25 cellular contexts compared by ENCODE assay signal in genomic region chr13:51737609-51738008, GRCh38.
DNase-seq lines count a peak whose midpoint lies in the region; ATAC-seq and TF ChIP-seq lines count a peak whose summit lies in the region.
"Had no signal": no experiment of that assay in that cellular context is flagged by ENCODE, and none has a peak within 500 bp of the region (broad histone marks: within the 10 kb centered on the region; RNA-seq: fewer than 3 reads in every experiment).

No MANE protein-coding gene starts in this region.

- no peak overlapping the region for H3K4me3 Mint-ChIP-seq in activated naive CD4-positive, alpha-beta T cell treated with anti-CD3 and anti-CD28 coated beads for 36 hours
- no peak overlapping the region for H3K4me3 Mint-ChIP-seq in activated CD8-positive, alpha-beta T cell treated with anti-CD3 and anti-CD28 coated beads for 36 hours
- H3K4me3 Mint-ChIP-seq: nephron, T-helper 17 cell had no signal

- H3K79me2 ChIP-seq in Karpas-422 (ENCODE audit: low read length): no peaks in the 10 kb centered on the region

- no peaks in the 10 kb centered on the region for H4K20me1 ChIP-seq in Karpas-422 (ENCODE audit: insufficient read depth, low read depth, low read length)
- H4K20me1 ChIP-seq: BLaER1 treated with 17β-estradiol and CSF1 and Interleukin-3, amounts not matched to agents 10 nM and 100 nM had no signal

- H3K4me2 ChIP-seq in Karpas-422 (ENCODE audit: low read depth, low read length, poor library complexity, severe bottlenecking): no peak overlapping the region
- H3K4me2 ChIP-seq: BLaER1 treated with 17β-estradiol and CSF1 and Interleukin-3, amounts not matched to agents 10 nM and 100 nM had no signal

- peaks cover 10 to 11% of the 10 kb centered on the region in 2 donors for H3K36me3 Mint-ChIP-seq in activated naive CD4-positive, alpha-beta T cell treated with anti-CD3 and anti-CD28 coated beads, Interleukin-2, amount 50 U/mL, for 72 hours
- H3K36me3 Mint-ChIP-seq in activated naive CD4-positive, alpha-beta T cell treated with anti-CD3 and anti-CD28 coated beads for 36 hours (ENCODE audit: low read depth): peaks cover 8% of the 10 kb centered on the region
- H3K36me3 Mint-ChIP-seq in activated CD8-positive, alpha-beta T cell treated with anti-CD3 and anti-CD28 coated beads for 36 hours (ENCODE audit: low read depth): peaks cover 24% of the 10 kb centered on the region

- peaks cover 10% of the 10 kb centered on the region for H3K4me1 Mint-ChIP-seq in activated naive CD4-positive, alpha-beta T cell treated with anti-CD3 and anti-CD28 coated beads for 36 hours (ENCODE audit: low read depth)
- H3K4me1 Mint-ChIP-seq in activated CD8-positive, alpha-beta T cell treated with anti-CD3 and anti-CD28 coated beads for 36 hours (ENCODE audit: low read depth): peaks cover 28% of the 10 kb centered on the region

- 94% methylated on average over 3 of the region's 3 CpGs for WGBS in esophagus muscularis mucosa

- H3K4me1 ChIP-seq in esophagus muscularis mucosa (peaks cover 0 to 24% (median 13%) of the 10 kb centered on the region in 4 donors), Karpas-422 (ENCODE audit: low read length) (no peaks in the 10 kb centered on the region)
- H3K4me1 ChIP-seq: breast epithelium, lower lobe of right lung had no signal

- H3K9me3 ChIP-seq in esophagus muscularis mucosa (no peaks in the 10 kb centered on the region), Karpas-422 (ENCODE audit: low read length) (no peaks in the 10 kb centered on the region)
- H3K9me3 ChIP-seq: BLaER1 treated with 17β-estradiol and CSF1 and Interleukin-3, amounts not matched to agents 10 nM and 100 nM; breast epithelium; heart right ventricle; lower lobe of right lung; SJSA1 had no signal

- peaks cover 0 to 32% (median 6%) of the 10 kb centered on the region in 4 donors for H3K36me3 ChIP-seq in esophagus muscularis mucosa
- H3K36me3 ChIP-seq in Karpas-422 (ENCODE audit: insufficient read depth, low read length): no peaks in the 10 kb centered on the region
- H3K36me3 ChIP-seq: breast epithelium had no signal

- H3K4me3 ChIP-seq in esophagus muscularis mucosa: no peak overlapping the region
- H3K4me3 ChIP-seq in Karpas-422 (ENCODE audit: low read length): no peak overlapping the region
- H3K4me3 ChIP-seq in dorsolateral prefrontal cortex: no peak overlapping the region
- H3K4me3 ChIP-seq: BLaER1 treated with 17β-estradiol and CSF1 and Interleukin-3, amounts not matched to agents 10 nM and 100 nM; breast epithelium; heart right ventricle; lower lobe of right lung; SJSA1 had no signal

- POLR2A ChIA-PET in activated CD8-positive, alpha-beta T cell treated with anti-CD3 and anti-CD28 coated beads for 36 hours (lab: Charles Lee): no interaction called here

- no peak overlapping the region for H3K27ac Mint-ChIP-seq in activated naive CD4-positive, alpha-beta T cell treated with anti-CD3 and anti-CD28 coated beads, Interleukin-2, amount 50 U/mL, for 72 hours
- H3K27ac Mint-ChIP-seq in activated naive CD4-positive, alpha-beta T cell treated with anti-CD3 and anti-CD28 coated beads for 36 hours: no peak overlapping the region
- peak overlapping the region; percentile 70 for H3K27ac Mint-ChIP-seq in activated CD8-positive, alpha-beta T cell treated with anti-CD3 and anti-CD28 coated beads for 36 hours
- H3K27ac Mint-ChIP-seq: nephron, T-helper 17 cell had no signal

- no peak for TF ChIP-seq POLR2A in esophagus muscularis mucosa (IDR thresholded peaks at IDR 0.05; ENCODE audit: low read depth)

- peak; percentile 34 to 49 for ATAC-seq in activated naive CD4-positive, alpha-beta T cell treated with anti-CD3 and anti-CD28 coated beads, Interleukin-2, amount 50 U/mL, for 72 hours
- ATAC-seq in activated CD8-positive, alpha-beta T cell treated with anti-CD3 and anti-CD28 coated beads for 36 hours: peak; percentile 34
- ATAC-seq: HCT116, heart right ventricle, lower lobe of right lung, T-helper 17 cell had no signal

- intact Hi-C loops in activated naive CD4-positive, alpha-beta T cell treated with anti-CD3 and anti-CD28 coated beads for 36 hours (cut with micrococcal nuclease): no loop called here
- intact Hi-C loops in activated CD8-positive, alpha-beta T cell treated with anti-CD3 and anti-CD28 coated beads for 36 hours (cut with micrococcal nuclease): loop anchor here (10.0 kb wide), 1 partner anchor 123 kb away; no protein-coding TSS in a partner anchor
- intact Hi-C loops in esophagus muscularis mucosa (cut with DNase I) (no loop called here), dorsolateral prefrontal cortex (cut with DNase I) (no loop called here)

- TF ChIP-seq EP300 in esophagus muscularis mucosa (IDR thresholded peaks at IDR 0.05): no peak

- no peaks in the 10 kb centered on the region for H3K9me2 ChIP-seq in Karpas-422 (replicated peaks; ENCODE audit: insufficient read depth, low read length)

- H3K27ac ChIP-seq in esophagus muscularis mucosa (replicated peaks in 1 of 4): no peak overlapping the region
- no peak overlapping the region for H3K27ac ChIP-seq in Karpas-422 (ENCODE audit: low read length)
- H3K27ac ChIP-seq in dorsolateral prefrontal cortex: no peak overlapping the region
- H3K27ac ChIP-seq: BLaER1 treated with 17β-estradiol and CSF1 and Interleukin-3, amounts not matched to agents 10 nM and 100 nM; breast epithelium; heart right ventricle; lower lobe of right lung; SJSA1 had no signal

- no peaks in the 10 kb centered on the region for H3K9me3 Mint-ChIP-seq in activated naive CD4-positive, alpha-beta T cell treated with anti-CD3 and anti-CD28 coated beads, Interleukin-2, amount 50 U/mL, for 72 hours
- H3K9me3 Mint-ChIP-seq in activated naive CD4-positive, alpha-beta T cell treated with anti-CD3 and anti-CD28 coated beads for 36 hours: no peaks in the 10 kb centered on the region
- no peaks in the 10 kb centered on the region for H3K9me3 Mint-ChIP-seq in activated CD8-positive, alpha-beta T cell treated with anti-CD3 and anti-CD28 coated beads for 36 hours
- H3K9me3 Mint-ChIP-seq: nephron had no signal

- TF ChIP-seq CTCF in activated CD8-positive, alpha-beta T cell treated with anti-CD3 and anti-CD28 coated beads for 36 hours (IDR thresholded peaks at IDR 0.05): no peak
- no peak for TF ChIP-seq CTCF in esophagus muscularis mucosa (IDR thresholded peaks at IDR 0.05)
- no peak for TF ChIP-seq CTCF in dorsolateral prefrontal cortex (IDR thresholded peaks at IDR 0.05 in 54 of 56, conservative IDR thresholded peaks at IDR 0.05 in 2 of 56; ENCODE audit: low read depth in 1 of 56, partially characterized antibody in 56 of 56)

- DNase-seq in activated naive CD4-positive, alpha-beta T cell treated with anti-CD3 and anti-CD28 coated beads, Interleukin-2, amount 50 U/mL, for 72 hours (ENCODE audit: low spot score in 2 of 2): no peak
- DNase-seq in activated naive CD4-positive, alpha-beta T cell treated with anti-CD3 and anti-CD28 coated beads for 36 hours: no peak
- peak; percentile 35 for DNase-seq in activated CD8-positive, alpha-beta T cell treated with anti-CD3 and anti-CD28 coated beads for 36 hours
- DNase-seq in esophagus muscularis mucosa (ENCODE audit: extremely low spot score) (peak; percentile 17), Karpas-422 (no peak), dorsolateral prefrontal cortex (no peak), SIG-M5 (lab: John Stamatoyannopoulos, UW) (no peak)
- DNase-seq: activated CD4-positive, CD25-positive, alpha-beta regulatory T cell treated with anti-CD3 and anti-CD28 coated beads, Interleukin-2, amount 50 U/mL, for 72 hours; activated gamma-delta T cell; DMS79 treated with DMSO at 0.1 percent for 48 hours; effector memory CD4-positive, alpha-beta T cell; erythroblast; heart right ventricle; kidney glomerular epithelial cell; lower lobe of right lung; NCI-H1436; NCI-H2081 treated with DMSO at 0.1 percent for 48 hours; NCI-H345; T-helper 17 cell; trophoblast cell had no signal

- no peaks in the 10 kb centered on the region for H3K27me3 Mint-ChIP-seq in activated naive CD4-positive, alpha-beta T cell treated with anti-CD3 and anti-CD28 coated beads for 36 hours (ENCODE audit: low read depth)
- no peaks in the 10 kb centered on the region for H3K27me3 Mint-ChIP-seq in activated CD8-positive, alpha-beta T cell treated with anti-CD3 and anti-CD28 coated beads for 36 hours
- H3K27me3 Mint-ChIP-seq: T-helper 17 cell had no signal

- H3K9ac ChIP-seq in Karpas-422 (ENCODE audit: low read length): no peak overlapping the region
- H3K9ac ChIP-seq: BLaER1 treated with 17β-estradiol and CSF1 and Interleukin-3, amounts not matched to agents 10 nM and 100 nM had no signal

- H3K27me3 ChIP-seq in esophagus muscularis mucosa (no peaks in the 10 kb centered on the region), Karpas-422 (ENCODE audit: low read length) (no peaks in the 10 kb centered on the region), dorsolateral prefrontal cortex (no peaks in the 10 kb centered on the region)
- H3K27me3 ChIP-seq: BLaER1 treated with 17β-estradiol and CSF1 and Interleukin-3, amounts not matched to agents 10 nM and 100 nM; breast epithelium; heart right ventricle; SJSA1 had no signal

- CTCF ChIA-PET in activated naive CD4-positive, alpha-beta T cell treated with anti-CD3 and anti-CD28 coated beads for 36 hours (lab: Charles Lee): no interaction called here
- CTCF ChIA-PET in activated CD8-positive, alpha-beta T cell treated with anti-CD3 and anti-CD28 coated beads for 36 hours (lab: Charles Lee): no interaction called here

- no peak overlapping the region for H2AFZ ChIP-seq in Karpas-422 (ENCODE audit: low read length)

Comparison
In these comparisons a context has a peak if more than half of its experiments do, and no peak if none do; other contexts are left out.
1. DNase-seq: peak in activated CD8-positive, alpha-beta T cell treated with anti-CD3 and anti-CD28 coated beads for 36 hours (single experiment) and esophagus muscularis mucosa (single experiment); none in activated naive CD4-positive, alpha-beta T cell treated with anti-CD3 and anti-CD28 coated beads, Interleukin-2, amount 50 U/mL, for 72 hours (0 of 2), activated naive CD4-positive, alpha-beta T cell treated with anti-CD3 and anti-CD28 coated beads for 36 hours (single experiment), Karpas-422 (single experiment), dorsolateral prefrontal cortex (0 of 10) and SIG-M5 (single experiment).